Comparison of ENCODE assay signal across 15 cellular contexts in the genomic region with DNA sequence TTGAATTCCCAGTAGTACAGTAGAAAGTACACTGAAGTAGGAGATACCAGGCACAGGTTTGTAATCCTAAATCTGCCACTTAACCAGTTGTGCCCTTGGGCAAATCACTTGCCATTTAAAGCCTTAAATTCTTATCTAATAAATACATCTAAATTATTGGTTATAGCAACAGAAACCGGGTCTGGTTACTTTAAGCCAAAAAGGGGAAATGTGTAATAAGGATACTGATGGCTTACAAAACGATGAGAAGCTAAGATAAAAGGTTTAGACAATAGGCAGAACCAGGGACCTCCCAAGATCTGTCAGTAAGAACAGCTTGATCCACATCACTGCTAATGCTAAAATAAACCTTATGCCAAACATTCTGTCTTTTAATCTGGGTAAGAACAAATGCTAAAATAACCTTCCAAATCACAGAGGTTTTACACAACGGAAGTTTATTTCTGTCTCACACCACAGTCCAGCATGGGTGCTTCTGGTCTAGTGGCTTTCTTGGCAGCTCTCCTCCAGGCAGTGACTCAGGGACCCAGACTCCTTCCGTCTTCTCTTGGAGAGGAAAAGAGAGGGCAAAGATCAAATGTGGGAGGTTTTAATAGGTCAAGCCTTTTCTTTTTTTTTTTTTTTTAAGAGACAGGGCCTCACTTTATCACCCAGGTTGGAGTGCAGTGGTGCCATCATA. TPM values are rescaled to one million over a fixed set of nuclear protein-coding genes. Genes with fewer than 3 reads are reported as not detected.
DNase-seq lines count a peak whose midpoint lies in the region; ATAC-seq and TF ChIP-seq lines count a peak whose summit lies in the region.
"Had no signal": no experiment of that assay in that cellular context is flagged by ENCODE, and none has a peak within 500 bp of the region (broad histone marks: within the 10 kb centered on the region; RNA-seq: fewer than 3 reads in every experiment).

No MANE protein-coding gene starts in this region.

- intact Hi-C loops in activated naive CD4-positive, alpha-beta T cell treated with anti-CD3 and anti-CD28 coated beads for 36 hours (cut with micrococcal nuclease), result no loop called here

- H3K9me3 ChIP-seq in fibroblast of lung (ENCODE audit: control insufficient read depth, insufficient read depth, low read depth, low read length) (no peaks in the 10 kb centered on the region), gastroesophageal sphincter (peaks cover 0 to 16% (median 0%) of the 10 kb centered on the region in 3 donors)
- H3K9me3 ChIP-seq: suprapubic skin had no signal

- no peak overlapping the region for H2AFZ ChIP-seq in fibroblast of lung (ENCODE audit: low read length)

- TF ChIP-seq POLR2A in gastroesophageal sphincter (IDR thresholded peaks at IDR 0.05), result no peak

- H3K36me3 ChIP-seq in fibroblast of lung (ENCODE audit: control insufficient read depth, insufficient read depth, low read length), result no peaks in the 10 kb centered on the region
- H3K36me3 ChIP-seq in gastroesophageal sphincter, result no peaks in the 10 kb centered on the region
- H3K36me3 ChIP-seq: suprapubic skin, WERI-Rb-1 had no signal

- TF ChIP-seq CTCF in fibroblast of lung (conservative IDR thresholded peaks at IDR 0.05 in 1 of 2, IDR thresholded peaks at IDR 0.05 in 1 of 2; ENCODE audit: low read depth in 1 of 2, low read length in 2 of 2) (no peak), gastroesophageal sphincter (IDR thresholded peaks at IDR 0.05) (no peak)

- ATAC-seq in SK-N-SH treated with all-trans-retinoic acid at 6 μM for 48 hours (no peak), gastroesophageal sphincter (no peak)

- no peaks in the 10 kb centered on the region for H3K79me2 ChIP-seq in fibroblast of lung (ENCODE audit: control insufficient read depth, insufficient read depth, low read length)

- H3K4me1 ChIP-seq in fibroblast of lung (ENCODE audit: control insufficient read depth, extremely low read depth, insufficient read depth, low read length), result no peaks in the 10 kb centered on the region
- H3K4me1 ChIP-seq in gastroesophageal sphincter, result no peaks in the 10 kb centered on the region
- H3K4me1 ChIP-seq: suprapubic skin had no signal

- no peaks in the 10 kb centered on the region for H3K36me3 Mint-ChIP-seq in activated naive CD4-positive, alpha-beta T cell treated with anti-CD3 and anti-CD28 coated beads for 36 hours (ENCODE audit: low read depth)

- CTCF ChIA-PET in activated naive CD4-positive, alpha-beta T cell treated with anti-CD3 and anti-CD28 coated beads for 36 hours (lab: Charles Lee), result interaction anchor here (1.2 kb wide), 1 partner anchor 10 kb away, joined by 3 read pairs; no protein-coding TSS in a partner anchor

- no peak for TF ChIP-seq EP300 in gastroesophageal sphincter (IDR thresholded peaks at IDR 0.05)

- H3K27me3 ChIP-seq in fibroblast of lung (ENCODE audit: control insufficient read depth, insufficient read depth, low read length) (no peaks in the 10 kb centered on the region), gastroesophageal sphincter (peaks cover 15% of the 10 kb centered on the region)
- H3K27me3 ChIP-seq: suprapubic skin had no signal

- H3K4me2 ChIP-seq in fibroblast of lung (ENCODE audit: extremely low read depth, insufficient read depth, low read length), result no peak overlapping the region

- H3K9ac ChIP-seq in fibroblast of lung (ENCODE audit: insufficient read depth, low read length), result no peak overlapping the region

- no peak overlapping the region for H3K4me3 ChIP-seq in fibroblast of lung (replicated peaks in 1 of 4; ENCODE audit: control extremely low read depth in 1 of 4, insufficient read depth in 1 of 4, low read depth in 3 of 4, low read length in 4 of 4)
- no peak overlapping the region for H3K4me3 ChIP-seq in gastroesophageal sphincter
- H3K4me3 ChIP-seq: suprapubic skin had no signal

- no peaks in the 10 kb centered on the region for H3K4me1 Mint-ChIP-seq in activated naive CD4-positive, alpha-beta T cell treated with anti-CD3 and anti-CD28 coated beads for 36 hours (ENCODE audit: low read depth)
- H3K4me1 Mint-ChIP-seq: H9 had no signal

- H3K27me3 Mint-ChIP-seq in activated naive CD4-positive, alpha-beta T cell treated with anti-CD3 and anti-CD28 coated beads for 36 hours (ENCODE audit: low read depth), result peaks cover 7% of the 10 kb centered on the region

- H3K4me3 Mint-ChIP-seq in activated naive CD4-positive, alpha-beta T cell treated with anti-CD3 and anti-CD28 coated beads for 36 hours, result no peak overlapping the region
- H3K4me3 Mint-ChIP-seq: activated T-cell treated with anti-CD3 and anti-CD28 coated beads, Interleukin-2, amount 50 U/mL, for 24 hours; central memory CD8-positive, alpha-beta T cell; H9 had no signal

- DNase-seq in Ammon's horn (ENCODE audit: low spot score) (peak; percentile 7), HT1080 (ENCODE audit: low read depth) (peak; percentile 89), fibroblast of lung (ENCODE audit: low read depth in 2 of 2) (peak; percentile 3 to 72), 8988T (no peak), NCI-H1105 (lab: John Stamatoyannopoulos, UW) (no peak)
- no peak for DNase-seq in activated naive CD4-positive, alpha-beta T cell treated with anti-CD3 and anti-CD28 coated beads for 36 hours
- DNase-seq: activated T-cell treated with anti-CD3 and anti-CD28 coated beads, Interleukin-2, amount 50 U/mL, for 24 hours; H9; mesendoderm; retina; WERI-Rb-1 had no signal

- no peak overlapping the region for H3K27ac ChIP-seq in fibroblast of lung (ENCODE audit: insufficient read depth, low read length)
- H3K27ac ChIP-seq in gastroesophageal sphincter, result no peak overlapping the region
- H3K27ac ChIP-seq: suprapubic skin, WERI-Rb-1 had no signal

- 20 to 51% methylated on average over 4 of the region's 4 CpGs for WGBS in gastroesophageal sphincter (ENCODE audit: low coverage in 1 of 2), 2 donors

- no peaks in the 10 kb centered on the region for H4K20me1 ChIP-seq in fibroblast of lung (ENCODE audit: control insufficient read depth, extremely low read depth, insufficient read depth, low read length)

- H3K9me3 Mint-ChIP-seq in activated naive CD4-positive, alpha-beta T cell treated with anti-CD3 and anti-CD28 coated beads for 36 hours, result no peaks in the 10 kb centered on the region
- H3K9me3 Mint-ChIP-seq: activated T-cell treated with anti-CD3 and anti-CD28 coated beads, Interleukin-2, amount 50 U/mL, for 24 hours; central memory CD8-positive, alpha-beta T cell had no signal

- H3K27ac Mint-ChIP-seq in activated naive CD4-positive, alpha-beta T cell treated with anti-CD3 and anti-CD28 coated beads for 36 hours, result no peak overlapping the region
- H3K27ac Mint-ChIP-seq: activated T-cell treated with anti-CD3 and anti-CD28 coated beads, Interleukin-2, amount 50 U/mL, for 24 hours; H9 had no signal

TF ChIP-seq in SK-N-SH treated with all-trans-retinoic acid at 6 μM for 48 hours, 23 proteins besides CTCF, POLR2A, EP300 and RAD21:
- TF ChIP-seq, protein P1, sequence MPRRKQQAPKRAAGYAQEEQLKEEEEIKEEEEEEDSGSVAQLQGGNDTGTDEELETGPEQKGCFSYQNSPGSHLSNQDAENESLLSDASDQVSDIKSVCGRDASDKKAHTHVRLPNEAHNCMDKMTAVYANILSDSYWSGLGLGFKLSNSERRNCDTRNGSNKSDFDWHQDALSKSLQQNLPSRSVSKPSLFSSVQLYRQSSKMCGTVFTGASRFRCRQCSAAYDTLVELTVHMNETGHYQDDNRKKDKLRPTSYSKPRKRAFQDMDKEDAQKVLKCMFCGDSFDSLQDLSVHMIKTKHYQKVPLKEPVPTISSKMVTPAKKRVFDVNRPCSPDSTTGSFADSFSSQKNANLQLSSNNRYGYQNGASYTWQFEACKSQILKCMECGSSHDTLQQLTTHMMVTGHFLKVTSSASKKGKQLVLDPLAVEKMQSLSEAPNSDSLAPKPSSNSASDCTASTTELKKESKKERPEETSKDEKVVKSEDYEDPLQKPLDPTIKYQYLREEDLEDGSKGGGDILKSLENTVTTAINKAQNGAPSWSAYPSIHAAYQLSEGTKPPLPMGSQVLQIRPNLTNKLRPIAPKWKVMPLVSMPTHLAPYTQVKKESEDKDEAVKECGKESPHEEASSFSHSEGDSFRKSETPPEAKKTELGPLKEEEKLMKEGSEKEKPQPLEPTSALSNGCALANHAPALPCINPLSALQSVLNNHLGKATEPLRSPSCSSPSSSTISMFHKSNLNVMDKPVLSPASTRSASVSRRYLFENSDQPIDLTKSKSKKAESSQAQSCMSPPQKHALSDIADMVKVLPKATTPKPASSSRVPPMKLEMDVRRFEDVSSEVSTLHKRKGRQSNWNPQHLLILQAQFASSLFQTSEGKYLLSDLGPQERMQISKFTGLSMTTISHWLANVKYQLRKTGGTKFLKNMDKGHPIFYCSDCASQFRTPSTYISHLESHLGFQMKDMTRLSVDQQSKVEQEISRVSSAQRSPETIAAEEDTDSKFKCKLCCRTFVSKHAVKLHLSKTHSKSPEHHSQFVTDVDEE (CRISPR knock-in tag; IDR thresholded peaks at IDR 0.05), result peak; percentile 61
- TF ChIP-seq TCF4 (CRISPR knock-in tag; IDR thresholded peaks at IDR 0.05; ENCODE audit: borderline replicate concordance) (peak; percentile 80; the same call in 1 of the 2 replicates), GLIS3 (CRISPR knock-in tag; IDR thresholded peaks at IDR 0.05) (no peak)

RNA-seq across cellular contexts. Expression of a gene that starts 16.5 kb away (rescaled TPM):
- 16.2 and 19.7 TPM in 2 replicates for total RNA-seq in HT1080 (2014; rRNA removed; shearing (Covaris generic))
- 10.1 and 12.7 TPM in 2 replicates for polyA plus RNA-seq in HT1080 (2015; cell fraction: cytosol; rRNA removed)
- 46.6 and 49.1 TPM in 2 replicates for polyA plus RNA-seq in HT1080 (2015; cell fraction: nucleus; rRNA removed)
- total RNA-seq in fibroblast of lung, result 18.5 and 19.0 TPM in 2 replicates
- 9.0 and 10.3 TPM in 2 replicates for polyA plus RNA-seq in fibroblast of lung
- 4.0 and 4.9 TPM in 2 replicates for polyA plus RNA-seq in fibroblast of lung (2012)
- polyA minus RNA-seq in fibroblast of lung (ENCODE audit: low replicate concordance), result 1.2 and 19.5 TPM in 2 replicates
- 1 to 10 TPM; 7.3 to 7.9 TPM for total RNA-seq in activated naive CD4-positive, alpha-beta T cell treated with anti-CD3 and anti-CD28 coated beads for 36 hours
- 10 to 100 TPM in 3 of 4 donors, 1 to 10 TPM in 1; 7.7 to 24.6 (median 14.5) TPM for total RNA-seq in gastroesophageal sphincter

RNA-seq across cellular contexts. Expression of a gene that starts 30.9 kb away (rescaled TPM):
- total RNA-seq in HT1080 (2014; rRNA removed; shearing (Covaris generic)), result 4.6 and 6.6 TPM in 2 replicates
- 10.2 and 11.6 TPM in 2 replicates for polyA plus RNA-seq in HT1080 (2015; cell fraction: cytosol; rRNA removed)
- 27.1 and 31.7 TPM in 2 replicates for polyA plus RNA-seq in HT1080 (2015; cell fraction: nucleus; rRNA removed)
- total RNA-seq in fibroblast of lung, result 18.0 and 21.1 TPM in 2 replicates
- polyA plus RNA-seq in fibroblast of lung, result 9.2 and 12.4 TPM in 2 replicates
- polyA plus RNA-seq in fibroblast of lung (2012), result 5.8 and 8.3 TPM in 2 replicates
- 13.3 and 13.4 TPM in 2 replicates for polyA minus RNA-seq in fibroblast of lung (ENCODE audit: low replicate concordance)
- total RNA-seq in activated naive CD4-positive, alpha-beta T cell treated with anti-CD3 and anti-CD28 coated beads for 36 hours, result 10 to 100 TPM; 18.5 to 19.1 TPM
- 10 to 100 TPM; 10.4 to 19.3 (median 13.3) TPM for total RNA-seq in gastroesophageal sphincter

Comparison
In these comparisons a context has a peak if more than half of its experiments do, and no peak if none do; other contexts are left out.
1. DNase-seq: peak in Ammon's horn (single experiment), HT1080 (single experiment) and fibroblast of lung (2 of 2); none in activated naive CD4-positive, alpha-beta T cell treated with anti-CD3 and anti-CD28 coated beads for 36 hours (single experiment), 8988T (single experiment) and NCI-H1105 (single experiment).